28 cellular contexts compared by ENCODE assay signal in genomic region chr6:41563060-41563776, GRCh38. TPM values are rescaled to one million over a fixed set of nuclear protein-coding genes. Genes with fewer than 3 reads are reported as not detected.
DNase-seq lines count a peak whose midpoint lies in the region; ATAC-seq and TF ChIP-seq lines count a peak whose summit lies in the region.
"Had no signal": no experiment of that assay in that cellular context is flagged by ENCODE, and none has a peak within 500 bp of the region (broad histone marks: within the 10 kb centered on the region; RNA-seq: fewer than 3 reads in every experiment).

No MANE protein-coding gene starts in this region.

- H3K4me1 ChIP-seq in DND-41 (ENCODE audit: insufficient read depth, low read length) (peaks cover 38% of the 10 kb centered on the region), neuronal stem cell (ENCODE audit: control insufficient read depth in 2 of 2, insufficient read depth in 1 of 2, low read depth in 1 of 2, low read length in 2 of 2) (peaks cover 25 to 29% of the 10 kb centered on the region in 2 donors)

- H3K36me3 ChIP-seq in DND-41 (ENCODE audit: insufficient read depth, low read length) (peaks cover 36% of the 10 kb centered on the region), SK-N-MC (ENCODE audit: insufficient read depth, low read length) (peaks cover 28% of the 10 kb centered on the region; the same call in 1 of the 2 replicates), neuronal stem cell (replicated peaks in 1 of 2; ENCODE audit: control insufficient read depth in 2 of 2, insufficient read depth in 2 of 2, low read length in 2 of 2) (peaks cover 21 to 92% of the 10 kb centered on the region in 2 donors)

- H3K18ac ChIP-seq in neuronal stem cell (ENCODE audit: low read length) = peak overlapping the region; percentile 72

- H3K4me3 ChIP-seq in DND-41 (ENCODE audit: low read depth in 1 of 2, low read length in 2 of 2) = no peak overlapping the region
- H3K4me3 ChIP-seq in SK-N-MC = peak overlapping the region; percentile 59
- no peak overlapping the region for H3K4me3 ChIP-seq in neuronal stem cell (ENCODE audit: low read length in 2 of 2)
- H3K4me3 ChIP-seq: esophagus muscularis mucosa, lower lobe of right lung, tibial artery had no signal

- no peak overlapping the region for H4K91ac ChIP-seq in neuronal stem cell (ENCODE audit: low read depth, low read length, poor library complexity)

- H2AK5ac ChIP-seq in neuronal stem cell (ENCODE audit: low read depth, low read length) = peak overlapping the region; percentile 12

- DNase-seq in DND-41 (no peak), SK-N-MC (ENCODE audit: low read depth, low spot score) (no peak), left lobe of liver (ENCODE audit: low spot score) (peak; percentile 87), neuronal stem cell (ENCODE audit: low spot score) (no peak), epidermal melanocyte (ENCODE audit: insufficient read length, low spot score) (no peak), H4 (ENCODE audit: low spot score) (no peak), hepatic stellate cell (ENCODE audit: low spot score) (no peak)
- DNase-seq: ACHN; activated CD4-positive, alpha-beta memory T cell treated with anti-CD3 and anti-CD28 coated beads for 36 hours; activated CD4-positive, alpha-beta T cell treated with anti-CD3 and anti-CD28 coated beads for 1 hour; activated CD8-positive, alpha-beta memory T cell treated with anti-CD3 and anti-CD28 coated beads, Interleukin-2, amount 50 U/mL, for 4 hours; activated naive CD4-positive, alpha-beta T cell; activated naive CD8-positive, alpha-beta T cell treated with anti-CD3 and anti-CD28 coated beads, Interleukin-2, amount 50 U/mL, for 24 hours; central memory CD4-positive, alpha-beta T cell; foreskin fibroblast; HFFc6; lower lobe of right lung; MM.1S; NCI-H1105 treated with DMSO at 0.1 percent for 48 hours; NCI-H1930; NCI-H226; right cardiac atrium; stimulated activated CD4-positive, alpha-beta T cell treated with anti-CD3 and anti-CD28 coated beads, Interleukin-2, amount 100 ng/mL, for 48 hours had no signal

- WGBS in neuronal stem cell (ENCODE audit: extremely low coverage in 2 of 2, insufficient read length in 2 of 2, insufficient replicate concordance in 1 of 2), 2 donors = no CpG with 5 or more reads among the region's 8 CpGs

- H3K9ac ChIP-seq in DND-41 (ENCODE audit: low read depth, low read length) (no peak overlapping the region), SK-N-MC (ENCODE audit: insufficient read length) (no peak overlapping the region), neuronal stem cell (ENCODE audit: low read depth, low read length, poor library complexity) (no peak overlapping the region)
- H3K9ac ChIP-seq: KMS-11 had no signal

- TF ChIP-seq CTCF in DND-41 (IDR thresholded peaks at IDR 0.05; ENCODE audit: borderline replicate concordance, extremely low read depth, low read length, poor library complexity, severe bottlenecking) = no peak

- ATAC-seq in DND-41 (ENCODE audit: insufficient read depth, low read depth) (no peak), left lobe of liver (peak; percentile 76), GM21447 (IDR thresholded peaks at IDR 0.05; ENCODE audit: unreplicated experiment) (no peak)
- ATAC-seq: activated naive CD8-positive, alpha-beta T cell treated with anti-CD3 and anti-CD28 coated beads, Interleukin-2, amount 50 U/mL, for 24 hours; lower lobe of right lung; right cardiac atrium; Right ventricle myocardium inferior had no signal

- H2BK15ac ChIP-seq in neuronal stem cell (ENCODE audit: low read length) = no peak overlapping the region

- H2BK5ac ChIP-seq in neuronal stem cell (ENCODE audit: low read length) = no peak overlapping the region

- peaks cover 63% of the 10 kb centered on the region for H4K20me1 ChIP-seq in DND-41 (ENCODE audit: insufficient read depth, low read length)

- no peak overlapping the region for H3K23ac ChIP-seq in neuronal stem cell (ENCODE audit: low read depth, low read length, poor library complexity)

- no peaks in the 10 kb centered on the region for H3K27me3 ChIP-seq in DND-41 (ENCODE audit: insufficient read depth, low read length, poor library complexity)
- H3K27me3 ChIP-seq in neuronal stem cell (ENCODE audit: control insufficient read depth in 3 of 3, insufficient read depth in 3 of 3, low read depth in 1 of 3, low read length in 3 of 3) = no peaks in the 10 kb centered on the region
- H3K27me3 ChIP-seq: esophagus muscularis mucosa, tibial artery had no signal

- H3K27ac ChIP-seq in DND-41 (ENCODE audit: low read length) (0 out of 2 replicates have a peak overlapping the region, but pooled peaks have one; percentile 18), SK-N-MC (peak overlapping the region; percentile 72), neuronal stem cell (replicated peaks; ENCODE audit: low read length) (no peak overlapping the region)
- H3K27ac ChIP-seq: esophagus muscularis mucosa, KMS-11, lower lobe of right lung, tibial artery had no signal

- H3K79me1 ChIP-seq in neuronal stem cell (ENCODE audit: low read depth, low read length) = peaks cover 9% of the 10 kb centered on the region

- H3K4me2 ChIP-seq in DND-41 (ENCODE audit: insufficient read depth, low read length) (no peak overlapping the region), neuronal stem cell (ENCODE audit: insufficient read depth, low read length, poor library complexity, severe bottlenecking) (no peak overlapping the region)
- H3K4me2 ChIP-seq: KMS-11 had no signal

- no peak overlapping the region for H2BK120ac ChIP-seq in neuronal stem cell (ENCODE audit: low read depth, low read length)

- H3K9me3 ChIP-seq in DND-41 (ENCODE audit: insufficient read depth, low read length, severe bottlenecking) (no peaks in the 10 kb centered on the region), SK-N-MC (ENCODE audit: low read depth, low read length) (no peaks in the 10 kb centered on the region), neuronal stem cell (replicated peaks in 1 of 2; ENCODE audit: control insufficient read depth in 2 of 2, insufficient read depth in 1 of 2, low read depth in 1 of 2, low read length in 2 of 2) (no peaks in the 10 kb centered on the region)
- H3K9me3 ChIP-seq: esophagus muscularis mucosa, lower lobe of right lung, tibial artery had no signal

- H3K79me2 ChIP-seq in DND-41 (ENCODE audit: insufficient read depth, low read length) = peaks cover 54% of the 10 kb centered on the region

- no peak overlapping the region for H2BK12ac ChIP-seq in neuronal stem cell (ENCODE audit: low read length)

- no peak overlapping the region for H2AFZ ChIP-seq in DND-41 (ENCODE audit: low read depth, low read length)
- H2AFZ ChIP-seq in neuronal stem cell (ENCODE audit: low read length) = no peak overlapping the region

- H3K14ac ChIP-seq in neuronal stem cell (ENCODE audit: low read length) = no peak overlapping the region

- H3K4ac ChIP-seq in neuronal stem cell (ENCODE audit: low read length) = no peak overlapping the region

- no peak overlapping the region for H4K8ac ChIP-seq in neuronal stem cell (ENCODE audit: low read depth, low read length)

RNA-seq across cellular contexts. Expression of gene FOXP4, which starts 17.0 kb away (rescaled TPM):
- 24.6 TPM for total RNA-seq in left lobe of liver
- 43.1 TPM for polyA plus RNA-seq in neuronal stem cell (2013, experiment 1 of 2)
- polyA plus RNA-seq in neuronal stem cell (2013, experiment 2 of 2) = 44.6 TPM
- total RNA-seq in H4 (2014; rRNA removed; shearing (Covaris generic)) = 2.7 and 3.1 TPM in 2 replicates
